In the genomic region with DNA sequence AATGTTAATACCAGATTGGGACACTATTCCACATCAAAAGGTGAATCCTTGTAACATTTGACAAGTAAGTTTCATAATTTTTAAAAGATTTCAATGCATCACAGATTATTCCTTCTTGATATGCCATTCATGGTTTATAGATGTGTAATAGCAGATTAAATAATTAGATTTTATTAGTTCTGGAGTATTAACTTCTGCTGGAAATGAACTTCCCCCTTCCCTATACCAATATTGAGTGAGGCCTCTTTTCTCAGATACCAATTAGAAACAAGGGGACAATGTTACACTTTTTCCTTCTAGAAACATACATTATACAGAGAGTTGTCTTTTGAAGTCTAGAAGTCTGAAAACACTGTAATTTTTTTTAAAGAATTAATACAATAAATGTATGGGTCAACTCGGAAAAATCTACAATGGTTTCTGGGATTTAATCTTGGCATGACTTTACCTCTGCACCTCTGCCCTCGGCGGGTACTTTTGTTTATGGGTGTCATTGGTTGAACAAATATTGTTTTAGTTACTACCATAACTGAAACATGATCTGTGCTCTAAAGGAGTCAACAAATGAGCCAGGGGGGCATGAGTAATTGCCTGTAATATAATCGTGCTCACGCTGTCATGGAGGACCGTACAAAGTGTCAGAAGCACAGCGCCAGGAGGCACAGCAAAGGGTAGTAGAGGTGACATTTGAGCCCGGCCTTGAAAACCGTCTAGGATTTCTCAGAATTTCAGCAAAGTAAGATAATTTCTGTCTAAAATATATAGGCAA, we compare ENCODE assay signal across 16 cellular contexts.
A peak's percentile ranks its signal among the peaks of the same experiment; 100 is the strongest.
DNase-seq lines count a peak whose midpoint lies in the region; ATAC-seq lines count a peak whose summit lies in the region.
"Had no signal": no experiment of that assay in that cellular context is flagged by ENCODE, and none has a peak within 500 bp of the region (broad histone marks: within the 10 kb centered on the region; RNA-seq: fewer than 3 reads in every experiment).

No MANE protein-coding gene starts in this region.

- peaks cover 52% of the 10 kb centered on the region for H3K36me3 ChIP-seq in BLaER1
- H3K36me3 ChIP-seq: ovary had no signal

- H3K27ac ChIP-seq in BLaER1, result no peak overlapping the region
- H3K27ac ChIP-seq: dorsolateral prefrontal cortex, lower lobe of right lung, ovary had no signal

- H3K4me2 ChIP-seq in BLaER1, result peak overlapping the region; percentile 41; the same call in 1 of the 2 replicates

- peaks cover 53% of the 10 kb centered on the region; the same call in 1 of the 2 replicates for H4K20me1 ChIP-seq in BLaER1

- peak; percentile 22 for DNase-seq in HPDE6-E6E7 (ENCODE audit: extremely low spot score)
- DNase-seq in NCI-H2171 treated with DMSO at 0.1 percent for 48 hours (lab: John Stamatoyannopoulos, UW), result peak; percentile 93
- DNase-seq in brain pericyte (ENCODE audit: low read depth, low spot score), result peak; percentile 10
- no peak for DNase-seq in activated gamma-delta T cell treated with Interleukin-2 at 50 U/mL for 16 hours
- DNase-seq: activated CD4-positive, CD25-positive, alpha-beta regulatory T cell treated with anti-CD3 and anti-CD28 coated beads, Interleukin-2, amount 50 U/mL, for 72 hours; activated effector memory CD4-positive, alpha-beta T cell treated with anti-CD3 and anti-CD28 coated beads, Interleukin-2, amount 50 U/mL, for 16 hours; dorsolateral prefrontal cortex; lower lobe of right lung; MM.1S; ovary; SIG-M5; stimulated activated CD4-positive, alpha-beta T cell treated with anti-CD3 and anti-CD28 coated beads, Interleukin-4, amount 100 ng/mL, for 1 hour had no signal

- peaks cover 13% of the 10 kb centered on the region for H3K4me1 ChIP-seq in BLaER1

- no peaks in the 10 kb centered on the region for H3K9me3 ChIP-seq in BLaER1
- H3K9me3 ChIP-seq: lower lobe of right lung, ovary had no signal

- ATAC-seq in HG03571 (IDR thresholded peaks at IDR 0.05; ENCODE audit: unreplicated experiment), result no peak
- ATAC-seq in HG03159 (IDR thresholded peaks at IDR 0.05; ENCODE audit: unreplicated experiment), result no peak
- ATAC-seq in HG03342 (IDR thresholded peaks at IDR 0.05; ENCODE audit: unreplicated experiment), result no peak
- ATAC-seq: lower lobe of right lung had no signal

- no peak overlapping the region for H3K4me3 ChIP-seq in BLaER1
- H3K4me3 ChIP-seq: dorsolateral prefrontal cortex, lower lobe of right lung, ovary had no signal

- H3K27me3 ChIP-seq in BLaER1, result no peaks in the 10 kb centered on the region
- H3K27me3 ChIP-seq: dorsolateral prefrontal cortex, ovary had no signal

- no peak overlapping the region for H3K9ac ChIP-seq in BLaER1
